8 cellular contexts compared by ENCODE assay signal in genomic region chr19:45467456-45468158, GRCh38. TPM values are rescaled to one million over a fixed set of nuclear protein-coding genes. Genes with fewer than 3 reads are reported as not detected.
DNase-seq lines count a peak whose midpoint lies in the region; ATAC-seq and TF ChIP-seq lines count a peak whose summit lies in the region.

Gene FOSB (plus strand): TSS chr19:45467996. CDS start chr19:45468587, 591 bp downstream.

- H3K9me3 ChIP-seq in right cardiac atrium (ENCODE audit: control insufficient read depth, low read length) (no peaks in the 10 kb centered on the region), uterus (no peaks in the 10 kb centered on the region)

- TF ChIP-seq POLR2A in GM10847 (IDR thresholded peaks at IDR 0.05; ENCODE audit: extremely low read depth, insufficient read length) (peak; percentile 30), uterus (IDR thresholded peaks at IDR 0.05) (peak; percentile 70 to 87)

- under 1% methylated on average over 56 of the region's 56 CpGs for WGBS in right cardiac atrium

- H3K4me1 ChIP-seq in right cardiac atrium (ENCODE audit: control insufficient read depth, insufficient read depth, low read length) (no peaks in the 10 kb centered on the region), rectal smooth muscle tissue (ENCODE audit: control insufficient read depth, insufficient read depth, low read length) (peaks cover 13% of the 10 kb centered on the region), uterus (peaks cover 3 to 17% of the 10 kb centered on the region in 2 donors)

- intact Hi-C loops in right cardiac atrium (cut with DNase I): loop anchor here in 1 of 4 donors (2.0 kb wide), 1 partner anchor 17 kb away; no protein-coding TSS in a partner anchor
- intact Hi-C loops in uterus (cut with DNase I; ENCODE audit: low total_unique reads): no loop called here

- H3K4me3 ChIP-seq in right cardiac atrium (ENCODE audit: low read length): peak within 1 kb of the TSS; percentile 45
- peak within 1 kb of the TSS; percentile 99 for H3K4me3 ChIP-seq in rectal smooth muscle tissue (ENCODE audit: low read length)
- peak within 1 kb of the TSS; percentile 69 to 83 for H3K4me3 ChIP-seq in uterus

- peaks cover 13% of the 10 kb centered on the region for H3K4me1 Mint-ChIP-seq in T-helper 2 cell treated with Interferon-gamma antibody and Interleukin-4, amounts not matched to agents 5 μg/mL and 100 μg/mL, for 36 hours (ENCODE audit: low read depth)

- H3K36me3 Mint-ChIP-seq in T-helper 2 cell treated with Interferon-gamma antibody and Interleukin-4, amounts not matched to agents 5 μg/mL and 100 μg/mL, for 36 hours (ENCODE audit: low read depth): no peaks in the 10 kb centered on the region

- H3K9ac ChIP-seq in rectal smooth muscle tissue (ENCODE audit: low read length): peak within 1 kb of the TSS; percentile 54

- peak in 2 of 4 experiments; percentile 19 to 35 for TF ChIP-seq CTCF in uterus (IDR thresholded peaks at IDR 0.05)

- DNase-seq in NCI-H146 treated with DMSO at 0.1 percent for 48 hours (lab: John Stamatoyannopoulos, UW; ENCODE audit: unreplicated experiment) (peak; percentile 87), anterior cingulate cortex (lab: John Stamatoyannopoulos, UW) (peak; percentile 66 to 100 (median 93)), right cardiac atrium (peak; percentile 95 to 98 (median 97)), uterus (peak; percentile 93 to 96)
- peak; percentile 92 for DNase-seq in T-helper 2 cell treated with Interferon-gamma antibody and Interleukin-4, amounts not matched to agents 5 μg/mL and 100 μg/mL, for 36 hours (ENCODE audit: low spot score)

- H3K27ac ChIP-seq in right cardiac atrium (ENCODE audit: low read length) (peak within 1 kb of the TSS; percentile 85), rectal smooth muscle tissue (ENCODE audit: low read depth, low read length) (peak within 1 kb of the TSS; percentile 83), uterus (peak within 1 kb of the TSS; percentile 91 to 93)

- ATAC-seq in HG02759 (IDR thresholded peaks at IDR 0.05; ENCODE audit: unreplicated experiment) (peak; percentile 49), right cardiac atrium (peak; percentile 61 to 69)

- no peaks in the 10 kb centered on the region for H3K27me3 ChIP-seq in right cardiac atrium (ENCODE audit: control insufficient read depth, insufficient read depth)
- H3K27me3 ChIP-seq in rectal smooth muscle tissue (ENCODE audit: control insufficient read depth, insufficient read depth, low read length): no peaks in the 10 kb centered on the region
- H3K27me3 ChIP-seq in uterus: no peaks in the 10 kb centered on the region

- no peaks in the 10 kb centered on the region for H3K9me3 Mint-ChIP-seq in T-helper 2 cell treated with Interferon-gamma antibody and Interleukin-4, amounts not matched to agents 5 μg/mL and 100 μg/mL, for 36 hours

- H3K27ac Mint-ChIP-seq in T-helper 2 cell treated with Interferon-gamma antibody and Interleukin-4, amounts not matched to agents 5 μg/mL and 100 μg/mL, for 36 hours: peak within 1 kb of the TSS; percentile 92

- H3K36me3 ChIP-seq in rectal smooth muscle tissue (ENCODE audit: control insufficient read depth, insufficient read depth, low read length) (peaks cover 2% of the 10 kb centered on the region), uterus (no peaks in the 10 kb centered on the region)

- H3K4me3 Mint-ChIP-seq in T-helper 2 cell treated with Interferon-gamma antibody and Interleukin-4, amounts not matched to agents 5 μg/mL and 100 μg/mL, for 36 hours: peak within 1 kb of the TSS; percentile 85

- peaks cover 33% of the 10 kb centered on the region for H3K27me3 Mint-ChIP-seq in T-helper 2 cell treated with Interferon-gamma antibody and Interleukin-4, amounts not matched to agents 5 μg/mL and 100 μg/mL, for 36 hours (ENCODE audit: low read depth)

RNA-seq across cellular contexts. Expression of gene FOSB, which starts in this region (rescaled TPM):
- total RNA-seq in right cardiac atrium (10 to 100 TPM in 1 of 4 donors, 1 to 10 TPM in 3; 1.6 to 16.3 (median 6.1) TPM), uterus (10 to 100 TPM in 2 of 4 donors, 1 to 10 TPM in 1, not detected in 1; 8.1 to 52.1 (median 28.6) TPM)
- polyA plus RNA-seq in right cardiac atrium: 57.8 TPM

Comparison
In these comparisons a context has a peak if more than half of its experiments do, and no peak if none do; other contexts are left out.
1. Peak in every context shown above with its lines: DNase-seq, ATAC-seq, H3K4me3 ChIP-seq and H3K27ac ChIP-seq.
2. H3K4me3 ChIP-seq: peak in every context shown above with its lines; median percentile 99 in rectal smooth muscle tissue; 76 in uterus; 45 in right cardiac atrium.